22 cellular contexts compared by ENCODE assay signal in the genomic region with DNA sequence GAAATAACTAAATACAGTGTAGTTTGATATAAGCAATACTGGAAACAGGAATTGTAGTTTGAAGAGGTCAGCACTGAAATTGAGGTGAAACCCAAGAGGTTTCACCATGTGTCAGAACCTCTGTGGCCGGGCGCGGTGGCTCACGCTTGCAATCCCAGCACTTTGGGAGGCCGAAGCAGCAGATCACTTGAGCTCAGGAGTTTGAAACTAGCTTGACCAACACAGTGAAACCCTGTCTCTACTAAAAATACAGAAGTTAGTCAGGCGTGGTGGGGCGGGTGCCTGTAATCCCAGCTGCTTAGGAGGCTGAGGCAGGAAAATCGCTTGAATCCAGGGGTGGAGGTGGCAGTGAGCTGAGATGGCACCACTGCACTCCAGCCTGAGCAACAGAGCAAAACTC. TPM values are rescaled to one million over a fixed set of nuclear protein-coding genes. Genes with fewer than 3 reads are reported as not detected.
DNase-seq lines count a peak whose midpoint lies in the region; ATAC-seq, FAIRE-seq and TF ChIP-seq lines count a peak whose summit lies in the region.
"Had no signal": no experiment of that assay in that cellular context is flagged by ENCODE, and none has a peak within 500 bp of the region (broad histone marks: within the 10 kb centered on the region; RNA-seq: fewer than 3 reads in every experiment).

No MANE protein-coding gene starts in this region.

- peak; percentile 66 for FAIRE-seq in GM19239 (lab: Jason Lieb, UNC)
- FAIRE-seq: H1 had no signal

- peak in 1 of 6 experiments; percentile 9 for TF ChIP-seq CTCF in thyroid gland (IDR thresholded peaks at IDR 0.05)
- no peak for TF ChIP-seq CTCF in natural killer cell (IDR thresholded peaks at IDR 0.05)

- H3K27ac Mint-ChIP-seq in natural killer cell, result no peak overlapping the region
- H3K27ac Mint-ChIP-seq: CD4-positive, alpha-beta memory T cell; HFFc6 had no signal

- DNase-seq in GM19239 (ENCODE audit: insufficient read length, low spot score) (no peak), MV-4-11 (lab: John Stamatoyannopoulos, UW) (peak; percentile 73), kidney tubule cell (ENCODE audit: low spot score) (peak; percentile 67), thyroid gland (peak; percentile 89 to 90), amygdala (lab: John Stamatoyannopoulos, UW) (no peak), natural killer cell (no peak)
- DNase-seq: AML-193; Calu3; CD4-positive, alpha-beta memory T cell; DMS53; HFFc6; IMR-90; Kasumi-1; NCI-H1417; NCI-H187 treated with DMSO at 0.1 percent for 48 hours; NCI-H2171; NCI-H446 treated with DMSO at 0.1 percent for 48 hours; NCI-H774; PC-3; SW 1271 had no signal

- no peaks in the 10 kb centered on the region for H3K36me3 Mint-ChIP-seq in natural killer cell

- no peak overlapping the region for H3K4me3 ChIP-seq in thyroid gland (replicated peaks in 1 of 3)

- no peak for ATAC-seq in HG03520 (IDR thresholded peaks at IDR 0.05; ENCODE audit: unreplicated experiment)
- no peak for ATAC-seq in natural killer cell
- ATAC-seq: PC-3 had no signal

- intact Hi-C loops in thyroid gland (cut with DNase I), result no loop called here
- intact Hi-C loops in natural killer cell (cut with micrococcal nuclease), result no loop called here

- 37 to 47% methylated on average over 8 of the region's 8 CpGs for WGBS in thyroid gland, 2 donors

- peaks cover 0 to 28% of the 10 kb centered on the region in 2 donors for H3K4me1 Mint-ChIP-seq in natural killer cell

- H3K9me3 Mint-ChIP-seq in natural killer cell, result no peaks in the 10 kb centered on the region
- H3K9me3 Mint-ChIP-seq: CD4-positive, alpha-beta memory T cell; HFFc6 had no signal

- H3K27ac ChIP-seq in thyroid gland, result peak overlapping the region; percentile 78 to 96 (median 90)

- TF ChIP-seq POLR2A in thyroid gland (IDR thresholded peaks at IDR 0.05), result peak in 1 of 2 donors; percentile 64

- peaks cover 29 to 31% of the 10 kb centered on the region in 2 donors for H3K4me1 ChIP-seq in thyroid gland

- no peaks in the 10 kb centered on the region for H3K36me3 ChIP-seq in thyroid gland

- H3K27me3 Mint-ChIP-seq in natural killer cell (ENCODE audit: low read depth in 2 of 2), result no peaks in the 10 kb centered on the region
- H3K27me3 Mint-ChIP-seq: CD4-positive, alpha-beta memory T cell had no signal

- no peaks in the 10 kb centered on the region for H3K9me3 ChIP-seq in thyroid gland

- no peaks in the 10 kb centered on the region for H3K27me3 ChIP-seq in thyroid gland

- H3K4me3 Mint-ChIP-seq in natural killer cell, result no peak overlapping the region
- H3K4me3 Mint-ChIP-seq: CD4-positive, alpha-beta memory T cell; HFFc6 had no signal

RNA-seq across cellular contexts. Expression of a gene that starts 13.7 kb away (rescaled TPM):
- 100 to 1,000 TPM in 2 of 4 donors, 10 to 100 TPM in 2; 83.2 to 149 (median 101) TPM for total RNA-seq in thyroid gland
- 10 to 100 TPM; 11.6 to 15.2 (median 14.5) TPM for total RNA-seq in natural killer cell

RNA-seq across cellular contexts. Expression of a gene that starts 50.1 kb away (rescaled TPM):
- total RNA-seq in thyroid gland (10 to 100 TPM; 10.5 to 17.4 (median 14.7) TPM), natural killer cell (under 1 TPM; 0.09 to 0.50 (median 0.50) TPM)
- total RNA-seq: CD4-positive, alpha-beta memory T cell had no signal

Comparison
In these comparisons a context has a peak if more than half of its experiments do, and no peak if none do; other contexts are left out.
1. DNase-seq: peak in MV-4-11 (single experiment), kidney tubule cell (single experiment) and thyroid gland (2 of 2); none in GM19239 (single experiment), amygdala (0 of 56) and natural killer cell (single experiment).
2. RNA of a gene that starts 13.7 kb away (total RNA-seq): 83.2 to 149 TPM in thyroid gland; 11.6 to 15.2 TPM in natural killer cell; every median in the first group is over 4 times any median in the second.
3. RNA of a gene that starts 50.1 kb away (total RNA-seq): 10.5 to 17.4 TPM in thyroid gland; 0.09 to 0.50 TPM in natural killer cell; every median in the first group is over 4 times any median in the second.